11 cellular contexts compared by ENCODE assay signal in the genomic region with DNA sequence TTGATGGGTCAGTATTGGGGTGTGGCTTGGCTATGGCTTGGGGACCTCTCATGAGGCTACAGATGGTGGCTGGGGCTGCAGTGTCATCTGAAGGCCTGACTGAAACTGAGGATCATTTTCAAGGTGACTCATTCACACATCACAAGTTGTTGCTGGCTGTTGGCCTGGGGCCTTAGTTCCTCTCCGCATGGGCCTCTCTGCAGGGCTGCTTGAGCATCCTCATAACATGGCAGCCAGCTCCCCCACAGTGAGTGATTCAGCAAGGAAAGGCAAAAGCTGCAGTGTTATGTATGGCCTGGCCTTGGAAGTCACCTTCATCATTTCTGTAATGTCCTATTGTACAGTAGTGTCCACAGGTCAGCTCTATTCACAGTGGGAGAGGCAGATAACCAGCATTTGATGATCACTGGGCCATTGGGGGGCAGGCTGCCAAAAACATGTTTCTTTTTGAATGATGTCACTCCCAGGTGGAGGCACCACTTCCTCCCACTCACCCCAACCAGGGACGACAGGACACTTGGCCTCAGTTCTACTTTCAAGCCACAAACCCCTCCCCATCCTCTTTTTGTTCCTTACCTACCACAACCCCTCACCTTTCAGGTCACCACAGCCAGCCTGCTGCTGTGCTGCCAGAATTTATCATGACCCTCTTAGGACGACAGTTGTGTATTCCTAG. TPM values are rescaled to one million over a fixed set of nuclear protein-coding genes. Genes with fewer than 3 reads are reported as not detected.
DNase-seq lines count a peak whose midpoint lies in the region; ATAC-seq, FAIRE-seq and TF ChIP-seq lines count a peak whose summit lies in the region.
"Had no signal": no experiment of that assay in that cellular context is flagged by ENCODE, and none has a peak within 500 bp of the region (broad histone marks: within the 10 kb centered on the region; RNA-seq: fewer than 3 reads in every experiment).

No MANE protein-coding gene starts in this region.

- TF ChIP-seq POLR2A in GM12891 (IDR thresholded peaks at IDR 0.05; ENCODE audit: low read depth, low read length) = no peak

- H3K4me2 ChIP-seq in OCI-LY1 (ENCODE audit: low read length) = no peak overlapping the region

- H3K36me3 ChIP-seq in OCI-LY1 (ENCODE audit: insufficient read depth, low read length) = no peaks in the 10 kb centered on the region
- H3K36me3 ChIP-seq: esophagus squamous epithelium had no signal

- H3K4me3 ChIP-seq in OCI-LY1 (ENCODE audit: low read depth, low read length, poor library complexity, severe bottlenecking) = no peak overlapping the region
- H3K4me3 ChIP-seq: esophagus squamous epithelium had no signal

- peaks cover 13% of the 10 kb centered on the region for H3K4me1 Mint-ChIP-seq in progenitor cell of endocrine pancreas (ENCODE audit: low read depth)

- no peak overlapping the region for H2AFZ ChIP-seq in OCI-LY1 (ENCODE audit: low read length)

- H3F3A ChIP-seq in OCI-LY1 (ENCODE audit: insufficient read depth, low read length) = no peaks in the 10 kb centered on the region

- no peaks in the 10 kb centered on the region for H3K27me3 ChIP-seq in OCI-LY1 (ENCODE audit: insufficient read depth, low read length)
- H3K27me3 ChIP-seq: esophagus squamous epithelium had no signal

- peaks cover 16% of the 10 kb centered on the region; the same call in 1 of the 2 replicates for H3K79me2 ChIP-seq in OCI-LY1 (ENCODE audit: insufficient read depth, low read length)

- ATAC-seq in HG02973 (IDR thresholded peaks at IDR 0.05; ENCODE audit: unreplicated experiment) = no peak
- no peak for ATAC-seq in GM19455 (IDR thresholded peaks at IDR 0.05; ENCODE audit: unreplicated experiment)

- H3K9me3 Mint-ChIP-seq in progenitor cell of endocrine pancreas (ENCODE audit: low read depth) = no peaks in the 10 kb centered on the region

- H3K27ac ChIP-seq in OCI-LY1 (ENCODE audit: low read depth, low read length, poor library complexity, severe bottlenecking) = peak overlapping the region; percentile 30

- no peaks in the 10 kb centered on the region for H3K27me3 Mint-ChIP-seq in progenitor cell of endocrine pancreas

- no peak for TF ChIP-seq CTCF in OCI-LY1 (IDR thresholded peaks at IDR 0.05; ENCODE audit: low read length)
- no peak for TF ChIP-seq CTCF in progenitor cell of endocrine pancreas (IDR thresholded peaks at IDR 0.05; ENCODE audit: unreplicated experiment)

- no peaks in the 10 kb centered on the region for H3K9me3 ChIP-seq in OCI-LY1 (ENCODE audit: low read length)

- H3K27ac Mint-ChIP-seq in progenitor cell of endocrine pancreas = peak overlapping the region; percentile 20

- no peaks in the 10 kb centered on the region for H3K9me2 ChIP-seq in OCI-LY1 (ENCODE audit: low read depth, low read length)

- no peak for DNase-seq in GM12891 (ENCODE audit: insufficient read length, low spot score)
- DNase-seq in activated naive CD4-positive, alpha-beta T cell treated with anti-CD3 and anti-CD28 coated beads, Interleukin-2, amount 50 U/mL, for 16 hours = peak; percentile 55
- no peak for DNase-seq in progenitor cell of endocrine pancreas (ENCODE audit: low spot score, unreplicated experiment)
- no peak for DNase-seq in LoVo (ENCODE audit: low spot score)
- no peak for DNase-seq in urothelium cell line (ENCODE audit: low spot score)
- DNase-seq: esophagus squamous epithelium, NCI-H82 had no signal

- FAIRE-seq in GM12891 (lab: Jason Lieb, UNC) (peak; percentile 87), urothelium cell line (lab: Jason Lieb, UNC) (no peak)

- no peak overlapping the region for H3K4me3 Mint-ChIP-seq in progenitor cell of endocrine pancreas (ENCODE audit: low read depth)

- peaks cover 1% of the 10 kb centered on the region for H3K36me3 Mint-ChIP-seq in progenitor cell of endocrine pancreas (ENCODE audit: insufficient read depth)

- H3K9ac ChIP-seq in OCI-LY1 (ENCODE audit: low read length) = no peak overlapping the region

- H4K20me1 ChIP-seq in OCI-LY1 (ENCODE audit: insufficient read depth, low read length) = no peaks in the 10 kb centered on the region

- peaks cover 41% of the 10 kb centered on the region for H3K4me1 ChIP-seq in OCI-LY1 (ENCODE audit: insufficient read depth, low read length, severe bottlenecking)
- H3K4me1 ChIP-seq: esophagus squamous epithelium had no signal

TF ChIP-seq in GM12891, 5 proteins besides CTCF, POLR2A, EP300 and RAD21:
- no peak for TF ChIP-seq POU2F2 (IDR thresholded peaks at IDR 0.05; ENCODE audit: low read depth, low read length)
- TF ChIP-seq SPI1 (IDR thresholded peaks at IDR 0.05; ENCODE audit: low read depth, low read length) = peak; percentile 65

RNA-seq across cellular contexts. Expression of gene FGD3, which starts 14.4 kb away (rescaled TPM):
- polyA plus RNA-seq in GM12891 (2012; ENCODE audit: low read depth, missing spikeins) = 12.6 TPM
- 9.6 and 12.0 TPM in 2 replicates for total RNA-seq in progenitor cell of endocrine pancreas
- total RNA-seq: LHCN-M2 had no signal
